8 cellular contexts compared by ENCODE assay signal in genomic region chr10:6162589-6163356, GRCh38. TPM values are rescaled to one million over a fixed set of nuclear protein-coding genes. Genes with fewer than 3 reads are reported as not detected.
DNase-seq lines count a peak whose midpoint lies in the region; ATAC-seq and TF ChIP-seq lines count a peak whose summit lies in the region.

No MANE protein-coding gene starts in this region.

- H3K27me3 Mint-ChIP-seq in activated CD4-positive, alpha-beta T cell treated with anti-CD3 and anti-CD28 coated beads, Interleukin-2, amount 10 ng/mL, durations not matched to agents 7 days and 5 days: no peaks in the 10 kb centered on the region
- H3K27me3 Mint-ChIP-seq in activated naive CD8-positive, alpha-beta T cell treated with anti-CD3 and anti-CD28 coated beads for 36 hours: no peaks in the 10 kb centered on the region

- peaks cover 21% of the 10 kb centered on the region for H3K36me3 Mint-ChIP-seq in activated CD4-positive, alpha-beta T cell treated with anti-CD3 and anti-CD28 coated beads, Interleukin-2, amount 10 ng/mL, durations not matched to agents 7 days and 5 days (ENCODE audit: low read depth)
- H3K36me3 Mint-ChIP-seq in activated naive CD8-positive, alpha-beta T cell treated with anti-CD3 and anti-CD28 coated beads for 36 hours: peaks cover 28% of the 10 kb centered on the region

- H3K4me3 ChIP-seq in thoracic aorta: peak overlapping the region; percentile 91

- no peaks in the 10 kb centered on the region for H3K9me3 Mint-ChIP-seq in activated CD4-positive, alpha-beta T cell treated with anti-CD3 and anti-CD28 coated beads, Interleukin-2, amount 10 ng/mL, durations not matched to agents 7 days and 5 days
- H3K9me3 Mint-ChIP-seq in activated naive CD8-positive, alpha-beta T cell treated with anti-CD3 and anti-CD28 coated beads for 36 hours: no peaks in the 10 kb centered on the region

- peaks cover 4% of the 10 kb centered on the region for H3K36me3 ChIP-seq in thoracic aorta

- CTCF ChIA-PET in activated CD4-positive, alpha-beta T cell treated with anti-CD3 and anti-CD28 coated beads, Interleukin-2, amount 10 ng/mL, durations not matched to agents 7 days and 5 days (lab: Charles Lee): interaction anchor here (0.5 to 2.8 kb wide), 10 partner anchors 10 to 239 kb away, joined by 3 to 15 read pairs (median 4); no protein-coding TSS in a partner anchor

- no peaks in the 10 kb centered on the region for H3K9me3 ChIP-seq in thoracic aorta

- ATAC-seq in thoracic aorta (ENCODE audit: insufficient number of reproducible peaks, low FRiP score, low read depth) (no peak), HG03342 (IDR thresholded peaks at IDR 0.05; ENCODE audit: unreplicated experiment) (no peak)

- peak overlapping the region; percentile 65 for H3K4me3 Mint-ChIP-seq in activated CD4-positive, alpha-beta T cell treated with anti-CD3 and anti-CD28 coated beads, Interleukin-2, amount 10 ng/mL, durations not matched to agents 7 days and 5 days
- H3K4me3 Mint-ChIP-seq in activated naive CD8-positive, alpha-beta T cell treated with anti-CD3 and anti-CD28 coated beads for 36 hours: peak overlapping the region; percentile 29

- no peak for DNase-seq in activated CD4-positive, alpha-beta T cell treated with anti-CD3 and anti-CD28 coated beads, Interleukin-2, amount 10 ng/mL, durations not matched to agents 7 days and 5 days
- DNase-seq in activated CD4-positive, alpha-beta T cell treated with anti-CD3 and anti-CD28 coated beads for 4 hours: no peak
- DNase-seq in activated naive CD8-positive, alpha-beta T cell treated with anti-CD3 and anti-CD28 coated beads for 36 hours: no peak
- DNase-seq in islet precursor cell: peak; percentile 77
- DNase-seq in thoracic aorta (ENCODE audit: low spot score): no peak
- DNase-seq in MV-4-11 (lab: John Stamatoyannopoulos, UW): no peak
- DNase-seq in activated effector memory CD4-positive, alpha-beta T cell treated with anti-CD3 and anti-CD28 coated beads, Interleukin-2, amount 50 U/mL, for 16 hours: no peak

- peak overlapping the region; percentile 73 to 75 for H3K27ac ChIP-seq in thoracic aorta

- H3K4me1 ChIP-seq in thoracic aorta (ENCODE audit: control insufficient read depth in 1 of 2, low read depth in 2 of 2): peaks cover 9 to 24% of the 10 kb centered on the region in 2 donors

- H3K27me3 ChIP-seq in thoracic aorta (replicated peaks; ENCODE audit: insufficient read depth): no peaks in the 10 kb centered on the region

- POLR2A ChIA-PET in activated CD4-positive, alpha-beta T cell treated with anti-CD3 and anti-CD28 coated beads, Interleukin-2, amount 10 ng/mL, durations not matched to agents 7 days and 5 days (lab: Charles Lee): interaction anchor here (0.9 to 1.3 kb wide), 2 partner anchors 13 to 40 kb away, joined by 3 to 4 read pairs; partner anchors contain the start of gene PFKFB3

- peak overlapping the region; percentile 83 for H3K27ac Mint-ChIP-seq in activated CD4-positive, alpha-beta T cell treated with anti-CD3 and anti-CD28 coated beads, Interleukin-2, amount 10 ng/mL, durations not matched to agents 7 days and 5 days
- H3K27ac Mint-ChIP-seq in activated naive CD8-positive, alpha-beta T cell treated with anti-CD3 and anti-CD28 coated beads for 36 hours: no peak overlapping the region

- H3K4me1 Mint-ChIP-seq in activated CD4-positive, alpha-beta T cell treated with anti-CD3 and anti-CD28 coated beads, Interleukin-2, amount 10 ng/mL, durations not matched to agents 7 days and 5 days: peaks cover 61% of the 10 kb centered on the region
- H3K4me1 Mint-ChIP-seq in activated naive CD8-positive, alpha-beta T cell treated with anti-CD3 and anti-CD28 coated beads for 36 hours: peaks cover 45% of the 10 kb centered on the region

- TF ChIP-seq CTCF in thoracic aorta (IDR thresholded peaks at IDR 0.05): no peak

RNA-seq across cellular contexts. Expression of gene PFKFB3, which starts 40.0 kb away (rescaled TPM):
- 10 to 100 TPM; 77.1 to 82.2 TPM for total RNA-seq in activated CD4-positive, alpha-beta T cell treated with anti-CD3 and anti-CD28 coated beads, Interleukin-2, amount 10 ng/mL, durations not matched to agents 7 days and 5 days
- total RNA-seq in activated naive CD8-positive, alpha-beta T cell treated with anti-CD3 and anti-CD28 coated beads for 36 hours: 10 to 100 TPM; 72.6 to 73.0 TPM
- 100 to 1,000 TPM; 151 to 311 TPM for total RNA-seq in thoracic aorta
